Comparison of ENCODE assay signal across 8 cellular contexts in genomic region chr1:9651565-9652378, GRCh38. TPM values are rescaled to one million over a fixed set of nuclear protein-coding genes. Genes with fewer than 3 reads are reported as not detected.
DNase-seq lines count a peak whose midpoint lies in the region; ATAC-seq and TF ChIP-seq lines count a peak whose summit lies in the region.

Gene PIK3CD (plus strand): TSS chr1:9651731. CDS start chr1:9710456, 58,725 bp downstream.

- no peak within 1 kb of the TSS for H3T11ph ChIP-seq in H9 (ENCODE audit: low read length)

- H3K4me3 ChIP-seq in CD4-positive, CD25-positive, alpha-beta regulatory T cell (ENCODE audit: low read depth, low read length) = peak within 1 kb of the TSS; percentile 90
- peak within 1 kb of the TSS; percentile 70 for H3K4me3 ChIP-seq in OCI-LY7 (ENCODE audit: low read depth, low read length, poor library complexity, severe bottlenecking)
- H3K4me3 ChIP-seq in trophoblast cell (ENCODE audit: low read depth, low read length) = peak within 1 kb of the TSS; percentile 61

- no peaks in the 10 kb centered on the region for H3K36me3 Mint-ChIP-seq in CD4-positive, CD25-positive, alpha-beta regulatory T cell
- H3K36me3 Mint-ChIP-seq in H9 (ENCODE audit: insufficient read depth in 1 of 3, low read depth in 3 of 3) = no peaks in the 10 kb centered on the region

- H3K14ac ChIP-seq in H9 (ENCODE audit: insufficient read depth, low read length) (no peak within 1 kb of the TSS), trophoblast cell (ENCODE audit: low read length) (no peak within 1 kb of the TSS)

- H3K4ac ChIP-seq in H9 (ENCODE audit: low read depth, low read length) = no peak within 1 kb of the TSS
- no peak within 1 kb of the TSS for H3K4ac ChIP-seq in trophoblast cell (ENCODE audit: low read depth, low read length)

- H4K91ac ChIP-seq in H9 (ENCODE audit: insufficient read length, low read depth, low read length) (no peak within 1 kb of the TSS), trophoblast cell (ENCODE audit: low read depth, low read length) (no peak within 1 kb of the TSS)

- H3K27ac ChIP-seq in CD4-positive, CD25-positive, alpha-beta regulatory T cell (ENCODE audit: insufficient read depth, low read length, poor library complexity, severe bottlenecking) = peak within 1 kb of the TSS; percentile 82
- H3K27ac ChIP-seq in H9 (ENCODE audit: insufficient read length, low read depth, low read length) = no peak within 1 kb of the TSS
- peak within 1 kb of the TSS; percentile 42 for H3K27ac ChIP-seq in OCI-LY7 (ENCODE audit: low read depth, low read length, poor library complexity, severe bottlenecking)
- H3K27ac ChIP-seq in trophoblast cell (ENCODE audit: low read depth, low read length) = no peak within 1 kb of the TSS

- H3K23me2 ChIP-seq in H9 (ENCODE audit: insufficient read length, low read depth, low read length, poor library complexity, severe bottlenecking) = peaks cover 10% of the 10 kb centered on the region

- H3K9me3 ChIP-seq in CD4-positive, CD25-positive, alpha-beta regulatory T cell (ENCODE audit: control insufficient read depth in 2 of 2, low read length in 2 of 2) = no peaks in the 10 kb centered on the region
- no peaks in the 10 kb centered on the region for H3K9me3 ChIP-seq in H9 (ENCODE audit: control insufficient read depth, low read depth, low read length)
- H3K9me3 ChIP-seq in OCI-LY7 (ENCODE audit: low read length) = no peaks in the 10 kb centered on the region
- no peaks in the 10 kb centered on the region for H3K9me3 ChIP-seq in trophoblast cell (ENCODE audit: insufficient read depth, low read depth, low read length)

- H2BK120ac ChIP-seq in H9 (ENCODE audit: low read depth, low read length, poor library complexity, severe bottlenecking) (no peak within 1 kb of the TSS), trophoblast cell (ENCODE audit: insufficient read depth, low read length, poor library complexity) (no peak within 1 kb of the TSS)

- intact Hi-C loops in OCI-LY7 (cut with micrococcal nuclease; ENCODE audit: unreplicated experiment) = loop anchor here (1.0 kb wide), 1 partner anchor 24 kb away; no protein-coding TSS in a partner anchor
- intact Hi-C loops in Right ventricle myocardium superior (cut with DNase I) = no loop called here

- no peak within 1 kb of the TSS for H3K56ac ChIP-seq in H9 (ENCODE audit: insufficient read length, low read depth, low read length)

- peaks cover 9% of the 10 kb centered on the region for H3K27me3 Mint-ChIP-seq in CD4-positive, CD25-positive, alpha-beta regulatory T cell
- peaks cover 67% of the 10 kb centered on the region for H3K27me3 Mint-ChIP-seq in H9 (ENCODE audit: low read depth)

- BruUV-seq in OCI-LY7 (replicated peaks; lab: Mats Ljungman, UMichigan) = no TSS peak

- H3K79me1 ChIP-seq in H9 (ENCODE audit: insufficient read depth, low read depth, low read length, poor library complexity, severe bottlenecking) = no peaks in the 10 kb centered on the region
- H3K79me1 ChIP-seq in trophoblast cell (ENCODE audit: low read length) = no peaks in the 10 kb centered on the region

- H2BK12ac ChIP-seq in H9 (ENCODE audit: insufficient read length, low read depth, low read length) (no peak within 1 kb of the TSS), trophoblast cell (ENCODE audit: low read length) (no peak within 1 kb of the TSS)

- H3K27ac Mint-ChIP-seq in CD4-positive, CD25-positive, alpha-beta regulatory T cell = peak within 1 kb of the TSS; percentile 95 to 99 (median 98)
- H3K27ac Mint-ChIP-seq in H9 = no peak within 1 kb of the TSS

- H3K9me2 ChIP-seq in OCI-LY7 (ENCODE audit: insufficient read depth, low read length) = no peaks in the 10 kb centered on the region

- no peak within 1 kb of the TSS for H4K8ac ChIP-seq in H9 (replicated peaks; ENCODE audit: insufficient read length, low read depth, low read length)
- no peak within 1 kb of the TSS for H4K8ac ChIP-seq in trophoblast cell (ENCODE audit: low read depth, low read length)

- H4K12ac ChIP-seq in trophoblast cell (ENCODE audit: low read depth, low read length) = no peak within 1 kb of the TSS

- H3K4me3 Mint-ChIP-seq in CD4-positive, CD25-positive, alpha-beta regulatory T cell = peak within 1 kb of the TSS; percentile 97 to 100 (median 100)
- peak within 1 kb of the TSS; percentile 67 to 88 for H3K4me3 Mint-ChIP-seq in H9

- peaks cover 0 to 2% (median 0%) of the 10 kb centered on the region in 7 donors for H3K9me3 Mint-ChIP-seq in CD4-positive, CD25-positive, alpha-beta regulatory T cell
- no peaks in the 10 kb centered on the region; a peak in 1 of 5 replicates for H3K9me3 Mint-ChIP-seq in H9

- H2AK5ac ChIP-seq in H9 (ENCODE audit: insufficient read length, low read length) = no peak within 1 kb of the TSS
- no peak within 1 kb of the TSS for H2AK5ac ChIP-seq in trophoblast cell (ENCODE audit: low read length)

- TF ChIP-seq CTCF in H9 (conservative IDR thresholded peaks at IDR 0.05) (no peak; the same call in 2 of the 3 replicates), OCI-LY7 (conservative IDR thresholded peaks at IDR 0.05; ENCODE audit: low read length) (0 out of 2 replicates have a peak, but pooled peaks have one; percentile 16)

- H2BK5ac ChIP-seq in H9 (ENCODE audit: insufficient read length, low read length) (no peak within 1 kb of the TSS), trophoblast cell (ENCODE audit: low read depth, low read length, poor library complexity) (no peak within 1 kb of the TSS)

- H3K79me2 ChIP-seq in H9 (ENCODE audit: insufficient read depth, low read length) = no peaks in the 10 kb centered on the region
- no peaks in the 10 kb centered on the region for H3K79me2 ChIP-seq in OCI-LY7 (ENCODE audit: insufficient read depth, low read depth, low read length)
- no peaks in the 10 kb centered on the region for H3K79me2 ChIP-seq in trophoblast cell (ENCODE audit: control insufficient read depth, insufficient read depth, low read length, poor library complexity)

- H2AFZ ChIP-seq in H9 (ENCODE audit: low read length) (no peak within 1 kb of the TSS), OCI-LY7 (ENCODE audit: low read length) (peak within 1 kb of the TSS; percentile 90), trophoblast cell (ENCODE audit: insufficient read depth, low read length, poor library complexity) (peak within 1 kb of the TSS; percentile 40)

- CTCF ChIA-PET in OCI-LY7 (lab: Charles Lee; ENCODE audit: unreplicated experiment) = no interaction called here

- DNase-seq in CD4-positive, CD25-positive, alpha-beta regulatory T cell = peak; percentile 29 to 57 (median 57)
- DNase-seq in H9 (peak; percentile 61), OCI-LY7 (ENCODE audit: low spot score) (peak; percentile 64), Right ventricle myocardium superior (peak; percentile 60), trophoblast cell (peak in 1 of 2 donors; percentile 36)
- peak; percentile 15 for DNase-seq in activated gamma-delta T cell treated with anti-CD3 and anti-CD28 coated beads, Interleukin-2, amount 50 U/mL, for 16 hours (ENCODE audit: low read depth)

- no peak within 1 kb of the TSS for H3K23ac ChIP-seq in H9 (ENCODE audit: insufficient read length, low read depth, low read length)
- H3K23ac ChIP-seq in trophoblast cell (ENCODE audit: low read length) = no peak within 1 kb of the TSS

- POLR2A ChIA-PET in OCI-LY7 (lab: Charles Lee) = interaction anchor here (0.5 to 2.3 kb wide), 6 partner anchors 13 to 389 kb away, joined by 3 to 7 read pairs (median 3); no protein-coding TSS in a partner anchor

- H4K20me1 ChIP-seq in H9 (ENCODE audit: control insufficient read depth, insufficient read depth, insufficient read length) = no peaks in the 10 kb centered on the region
- no peaks in the 10 kb centered on the region for H4K20me1 ChIP-seq in OCI-LY7 (ENCODE audit: insufficient read depth, low read length)

- H3K4me1 Mint-ChIP-seq in CD4-positive, CD25-positive, alpha-beta regulatory T cell = peaks cover 0 to 78% (median 36%) of the 10 kb centered on the region in 4 donors
- peaks cover 8 to 12% of the 10 kb centered on the region in 2 experiments for H3K4me1 Mint-ChIP-seq in H9

- H3K4me2 ChIP-seq in H9 (ENCODE audit: insufficient read depth, insufficient read length, low read length) = peak within 1 kb of the TSS; percentile 68
- peak within 1 kb of the TSS; percentile 86 for H3K4me2 ChIP-seq in OCI-LY7 (ENCODE audit: low read length)
- peak within 1 kb of the TSS; percentile 72 for H3K4me2 ChIP-seq in trophoblast cell (ENCODE audit: low read length)

- ATAC-seq in CD4-positive, CD25-positive, alpha-beta regulatory T cell (ENCODE audit: low read depth in 2 of 2) = peak; percentile 30 to 47
- ATAC-seq in Right ventricle myocardium superior (ENCODE audit: poor library complexity) (peak; percentile 63), GM18870 (IDR thresholded peaks at IDR 0.05; ENCODE audit: unreplicated experiment) (no peak), GM18873 (IDR thresholded peaks at IDR 0.05; ENCODE audit: low FRiP score, unreplicated experiment) (no peak)

- no peak within 1 kb of the TSS for H2BK20ac ChIP-seq in H9 (ENCODE audit: low read depth, low read length, poor library complexity, severe bottlenecking)

- H4K5ac ChIP-seq in H9 (ENCODE audit: insufficient read length, low read depth, low read length) = no peak within 1 kb of the TSS

- no peaks in the 10 kb centered on the region for H3K27me3 ChIP-seq in CD4-positive, CD25-positive, alpha-beta regulatory T cell (ENCODE audit: control insufficient read depth, insufficient read depth, low read length)
- H3K27me3 ChIP-seq in H9 (ENCODE audit: insufficient read depth, low read length) (peaks cover 9% of the 10 kb centered on the region; the same call in 1 of the 2 replicates), trophoblast cell (ENCODE audit: insufficient read depth, low read length) (peaks cover 44% of the 10 kb centered on the region)

- H3K36me3 ChIP-seq in CD4-positive, CD25-positive, alpha-beta regulatory T cell (ENCODE audit: control insufficient read depth, insufficient read depth, low read length) = no peaks in the 10 kb centered on the region
- no peaks in the 10 kb centered on the region for H3K36me3 ChIP-seq in OCI-LY7 (ENCODE audit: insufficient read depth, low read length)
- H3K36me3 ChIP-seq in trophoblast cell (ENCODE audit: control insufficient read depth in 1 of 2, insufficient read depth in 2 of 2, low read length in 2 of 2) = no peaks in the 10 kb centered on the region

- no peak within 1 kb of the TSS for H3K9ac ChIP-seq in H9 (ENCODE audit: extremely low read depth, insufficient read length, low read length)
- no peak within 1 kb of the TSS for H3K9ac ChIP-seq in trophoblast cell (ENCODE audit: low read length)

- H3K4me1 ChIP-seq in CD4-positive, CD25-positive, alpha-beta regulatory T cell (ENCODE audit: control insufficient read depth, insufficient read depth, low read length, poor library complexity, severe bottlenecking) = peaks cover 60% of the 10 kb centered on the region
- H3K4me1 ChIP-seq in H9 (ENCODE audit: insufficient read depth, low read length) = no peaks in the 10 kb centered on the region
- peaks cover 51% of the 10 kb centered on the region for H3K4me1 ChIP-seq in OCI-LY7 (ENCODE audit: insufficient read depth, low read length, poor library complexity, severe bottlenecking)
- H3K4me1 ChIP-seq in trophoblast cell (ENCODE audit: control insufficient read depth in 1 of 2, insufficient read depth in 2 of 2, low read length in 2 of 2) = peaks cover 0 to 2% of the 10 kb centered on the region in 2 experiments

- no CpG with 5 or more reads among the region's 94 CpGs for WGBS in H9 (ENCODE audit: extremely low coverage, insufficient read length, low lambda C conversion rate)
- no CpG with 5 or more reads among the region's 94 CpGs for WGBS in trophoblast cell (ENCODE audit: extremely low coverage, insufficient coverage, insufficient read length)

- H3K18ac ChIP-seq in H9 (ENCODE audit: insufficient read length, low read depth, low read length) = no peak within 1 kb of the TSS
- H3K18ac ChIP-seq in trophoblast cell (ENCODE audit: low read length) = no peak within 1 kb of the TSS

- H2BK15ac ChIP-seq in H9 (ENCODE audit: low read depth, low read length) = no peak within 1 kb of the TSS

RNA-seq across cellular contexts. Expression of gene PIK3CD, which starts in this region (rescaled TPM):
- 187 TPM for total RNA-seq in CD4-positive, CD25-positive, alpha-beta regulatory T cell
- polyA plus RNA-seq in CD4-positive, CD25-positive, alpha-beta regulatory T cell = 10 to 100 TPM; 47.3 to 63.2 (median 52.5) TPM
- total RNA-seq in H9 (2021) (10.0 and 10.6 TPM in 2 replicates), OCI-LY7 (2022) (37.1 and 44.1 TPM in 2 replicates), Right ventricle myocardium superior (3.3 TPM)
- total RNA-seq in OCI-LY7 (2014; rRNA removed; shearing (Covaris generic)) = 7.5 and 13.6 TPM in 2 replicates
- polyA plus RNA-seq in trophoblast cell (2013) = 3.8 and 4.0 TPM in 2 replicates

Comparison
In these comparisons a context has a peak if more than half of its experiments do, and no peak if none do; other contexts are left out.
1. ATAC-seq: peak in CD4-positive, CD25-positive, alpha-beta regulatory T cell (2 of 2) and Right ventricle myocardium superior (single experiment); none in GM18870 (single experiment) and GM18873 (single experiment).
2. H3K27ac ChIP-seq: peak in CD4-positive, CD25-positive, alpha-beta regulatory T cell (single experiment) and OCI-LY7 (single experiment); none in H9 (single experiment) and trophoblast cell (single experiment).
3. H3K27ac Mint-ChIP-seq: peak in CD4-positive, CD25-positive, alpha-beta regulatory T cell (3 of 3); none in H9 (0 of 3).
4. Peak in every context shown above with its lines, with median percentiles within 50 percentile points of each other: H3K4me3 ChIP-seq and H3K4me2 ChIP-seq.